12 cellular contexts compared by ENCODE assay signal in the genomic region with DNA sequence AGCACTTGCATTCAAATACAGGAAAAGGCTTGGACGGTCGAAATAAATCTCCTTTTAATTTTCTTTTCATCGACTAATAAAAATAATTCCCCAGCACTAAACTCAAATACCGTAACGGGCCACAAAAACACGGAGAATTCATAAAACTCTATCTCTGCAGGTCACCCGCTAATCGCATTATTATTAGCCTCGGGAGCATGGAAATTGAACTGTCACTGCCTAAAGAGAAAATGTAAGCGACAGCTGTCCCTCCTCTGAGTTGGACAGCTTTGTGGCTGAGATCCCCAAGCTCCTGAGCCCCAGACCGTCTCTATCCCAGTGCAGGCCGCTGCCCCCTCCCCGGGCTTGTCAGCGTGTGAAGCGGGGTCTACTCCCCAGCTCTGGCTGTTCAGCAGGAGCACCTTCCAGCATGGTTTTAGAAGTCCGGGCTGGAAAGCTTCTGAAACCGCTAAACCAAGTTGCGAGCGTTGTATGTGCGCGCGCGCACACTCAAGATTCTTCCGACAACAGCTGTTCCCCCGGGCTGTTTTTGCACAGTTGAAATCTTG. TPM values are rescaled to one million over a fixed set of nuclear protein-coding genes. Genes with fewer than 3 reads are reported as not detected.
DNase-seq lines count a peak whose midpoint lies in the region; ATAC-seq and TF ChIP-seq lines count a peak whose summit lies in the region.
"Had no signal": no experiment of that assay in that cellular context is flagged by ENCODE, and none has a peak within 500 bp of the region (broad histone marks: within the 10 kb centered on the region; RNA-seq: fewer than 3 reads in every experiment).

No MANE protein-coding gene starts in this region.

- peaks cover 49 to 60% of the 10 kb centered on the region in 2 donors for H3K27me3 ChIP-seq in right atrium auricular region

- peak overlapping the region; percentile 69 for H3K27ac Mint-ChIP-seq in activated CD8-positive, alpha-beta T cell treated with anti-CD3 and anti-CD28 coated beads, Interleukin-2, amount 10 ng/mL, durations not matched to agents 7 days and 5 days
- no peak overlapping the region for H3K27ac Mint-ChIP-seq in activated CD8-positive, alpha-beta T cell treated with anti-CD3 and anti-CD28 coated beads for 36 hours

- no peak for TF ChIP-seq CTCF in activated CD8-positive, alpha-beta T cell treated with anti-CD3 and anti-CD28 coated beads for 36 hours (IDR thresholded peaks at IDR 0.05)
- no peak for TF ChIP-seq CTCF in right atrium auricular region (IDR thresholded peaks at IDR 0.05)

- CTCF ChIA-PET in activated CD8-positive, alpha-beta T cell treated with anti-CD3 and anti-CD28 coated beads, Interleukin-2, amount 10 ng/mL, durations not matched to agents 7 days and 5 days (lab: Charles Lee), result interaction anchor here (1.5 kb wide), 1 partner anchor 9 kb away, joined by 3 read pairs; no protein-coding TSS in a partner anchor
- CTCF ChIA-PET in activated CD8-positive, alpha-beta T cell treated with anti-CD3 and anti-CD28 coated beads for 36 hours (lab: Charles Lee), result interaction anchor here (0.9 to 2.7 kb wide), 3 partner anchors 20 to 24 kb away, joined by 3 to 9 read pairs (median 5); no protein-coding TSS in a partner anchor

- peaks cover 22% of the 10 kb centered on the region for H3K9me3 Mint-ChIP-seq in activated CD8-positive, alpha-beta T cell treated with anti-CD3 and anti-CD28 coated beads, Interleukin-2, amount 10 ng/mL, durations not matched to agents 7 days and 5 days (ENCODE audit: insufficient read depth)
- peaks cover 14% of the 10 kb centered on the region for H3K9me3 Mint-ChIP-seq in activated CD8-positive, alpha-beta T cell treated with anti-CD3 and anti-CD28 coated beads for 36 hours

- peak overlapping the region; percentile 32 to 65 for H3K27ac ChIP-seq in right atrium auricular region
- peak overlapping the region in 20 of 21 experiments; percentile 60 to 95 (median 86) for H3K27ac ChIP-seq in skin epidermis

- H3K4me1 ChIP-seq in right atrium auricular region, result peaks cover 0 to 42% of the 10 kb centered on the region in 2 donors

- H3K4me3 ChIP-seq in right atrium auricular region (peak overlapping the region; percentile 33 to 50), skin epidermis (peak overlapping the region; percentile 24 to 51 (median 37))

- no peak for DNase-seq in activated CD8-positive, alpha-beta T cell treated with anti-CD3 and anti-CD28 coated beads, Interleukin-2, amount 10 ng/mL, durations not matched to agents 7 days and 5 days
- DNase-seq in activated CD8-positive, alpha-beta T cell treated with anti-CD3 and anti-CD28 coated beads for 36 hours, result no peak
- DNase-seq in T1000 (lab: John Stamatoyannopoulos, UW), result peak; percentile 18
- no peak for DNase-seq in right atrium auricular region (ENCODE audit: low spot score)
- DNase-seq in NCI-H2171 (lab: John Stamatoyannopoulos, UW), result no peak
- DNase-seq in amygdala (lab: John Stamatoyannopoulos, UW), result no peak
- no peak for DNase-seq in activated naive CD4-positive, alpha-beta T cell treated with Interleukin-2 at 50 U/mL for 16 hours
- DNase-seq: activated CD4-positive, CD25-positive, alpha-beta regulatory T cell; PC-3; stimulated activated naive CD4-positive, alpha-beta T cell had no signal

- no peaks in the 10 kb centered on the region for H3K9me3 ChIP-seq in right atrium auricular region

- intact Hi-C loops in activated CD8-positive, alpha-beta T cell treated with anti-CD3 and anti-CD28 coated beads for 36 hours (cut with micrococcal nuclease), result no loop called here

- H3K36me3 Mint-ChIP-seq in activated CD8-positive, alpha-beta T cell treated with anti-CD3 and anti-CD28 coated beads, Interleukin-2, amount 10 ng/mL, durations not matched to agents 7 days and 5 days (ENCODE audit: low read depth), result peaks cover 36% of the 10 kb centered on the region
- peaks cover 17% of the 10 kb centered on the region for H3K36me3 Mint-ChIP-seq in activated CD8-positive, alpha-beta T cell treated with anti-CD3 and anti-CD28 coated beads for 36 hours (ENCODE audit: low read depth)

- POLR2A ChIA-PET in activated CD8-positive, alpha-beta T cell treated with anti-CD3 and anti-CD28 coated beads, Interleukin-2, amount 10 ng/mL, durations not matched to agents 7 days and 5 days (lab: Charles Lee), result interaction anchor here (1.0 kb wide), 1 partner anchor 22 kb away, joined by 4 read pairs; no protein-coding TSS in a partner anchor
- POLR2A ChIA-PET in activated CD8-positive, alpha-beta T cell treated with anti-CD3 and anti-CD28 coated beads for 36 hours (lab: Charles Lee), result no interaction called here

- H3K27me3 Mint-ChIP-seq in activated CD8-positive, alpha-beta T cell treated with anti-CD3 and anti-CD28 coated beads, Interleukin-2, amount 10 ng/mL, durations not matched to agents 7 days and 5 days (ENCODE audit: low read depth), result peaks cover 91% of the 10 kb centered on the region
- peaks cover 88% of the 10 kb centered on the region for H3K27me3 Mint-ChIP-seq in activated CD8-positive, alpha-beta T cell treated with anti-CD3 and anti-CD28 coated beads for 36 hours

- H3K4me3 Mint-ChIP-seq in activated CD8-positive, alpha-beta T cell treated with anti-CD3 and anti-CD28 coated beads, Interleukin-2, amount 10 ng/mL, durations not matched to agents 7 days and 5 days, result peak overlapping the region; percentile 50
- H3K4me3 Mint-ChIP-seq in activated CD8-positive, alpha-beta T cell treated with anti-CD3 and anti-CD28 coated beads for 36 hours, result no peak overlapping the region

- ATAC-seq in activated CD8-positive, alpha-beta T cell treated with anti-CD3 and anti-CD28 coated beads, Interleukin-2, amount 10 ng/mL, durations not matched to agents 7 days and 5 days, result no peak
- no peak for ATAC-seq in activated CD8-positive, alpha-beta T cell treated with anti-CD3 and anti-CD28 coated beads for 36 hours
- ATAC-seq: activated naive CD4-positive, alpha-beta T cell treated with anti-CD3 and anti-CD28 coated beads, Interleukin-2, amount 50 U/mL, for 72 hours; PC-3 had no signal

- H3K36me3 ChIP-seq in right atrium auricular region, result no peaks in the 10 kb centered on the region

- H3K4me1 Mint-ChIP-seq in activated CD8-positive, alpha-beta T cell treated with anti-CD3 and anti-CD28 coated beads, Interleukin-2, amount 10 ng/mL, durations not matched to agents 7 days and 5 days (ENCODE audit: low read depth), result peaks cover 21% of the 10 kb centered on the region
- H3K4me1 Mint-ChIP-seq in activated CD8-positive, alpha-beta T cell treated with anti-CD3 and anti-CD28 coated beads for 36 hours (ENCODE audit: low read depth), result peaks cover 24% of the 10 kb centered on the region

RNA-seq across cellular contexts. Expression of a gene that starts 1.8 kb away (rescaled TPM):
- not detected for total RNA-seq in activated CD8-positive, alpha-beta T cell treated with anti-CD3 and anti-CD28 coated beads, Interleukin-2, amount 10 ng/mL, durations not matched to agents 7 days and 5 days
- not detected for total RNA-seq in activated CD8-positive, alpha-beta T cell treated with anti-CD3 and anti-CD28 coated beads for 36 hours
- 1 to 10 TPM; 2.1 to 3.6 TPM for total RNA-seq in right atrium auricular region
- total RNA-seq: activated naive CD4-positive, alpha-beta T cell treated with anti-CD3 and anti-CD28 coated beads, Interleukin-2, amount 50 U/mL, for 72 hours had no signal
